ENCODE assay signal across 8 cellular contexts in genomic region chr16:588889-589657, GRCh38. TPM values are rescaled to one million over a fixed set of nuclear protein-coding genes. Genes with fewer than 3 reads are reported as not detected.
DNase-seq lines count a peak whose midpoint lies in the region; ATAC-seq and TF ChIP-seq lines count a peak whose summit lies in the region.

No MANE protein-coding gene starts in this region.

- in situ Hi-C loops in GM13977 (cut with MboI; ENCODE audit: low pct_unique_long_range_greater_than_20kb, low sequenced_read_pairs, unreplicated experiment) = no loop called here

- H3K4me1 Mint-ChIP-seq in T-cell = peaks cover 37 to 44% (median 44%) of the 10 kb centered on the region in 3 donors
- H3K4me1 Mint-ChIP-seq in progenitor cell of endocrine pancreas (ENCODE audit: low read depth) = peaks cover 22% of the 10 kb centered on the region

- DNase-seq in GM13977 (ENCODE audit: low spot score) (peak; percentile 95), NCI-H146 (lab: John Stamatoyannopoulos, UW) (peak; percentile 97), T-cell (peak; percentile 94 to 100 (median 97)), amniotic epithelial cell (ENCODE audit: low read depth) (peak; percentile 89), left cardiac atrium (peak; percentile 97), progenitor cell of endocrine pancreas (ENCODE audit: low spot score, unreplicated experiment) (peak; percentile 96), upper lobe of right lung (peak; percentile 99)

- H3K27ac Mint-ChIP-seq in T-cell (peak overlapping the region; percentile 98 to 100), progenitor cell of endocrine pancreas (peak overlapping the region; percentile 99)

- H3K9me3 Mint-ChIP-seq in T-cell (no peaks in the 10 kb centered on the region), progenitor cell of endocrine pancreas (ENCODE audit: low read depth) (no peaks in the 10 kb centered on the region)

- H3K4me3 Mint-ChIP-seq in T-cell (peak overlapping the region; percentile 87 to 97 (median 95)), progenitor cell of endocrine pancreas (ENCODE audit: low read depth) (peak overlapping the region; percentile 94)

- no peaks in the 10 kb centered on the region for H3K36me3 ChIP-seq in upper lobe of right lung

- H3K36me3 Mint-ChIP-seq in T-cell = no peaks in the 10 kb centered on the region
- peaks cover 3% of the 10 kb centered on the region for H3K36me3 Mint-ChIP-seq in progenitor cell of endocrine pancreas (ENCODE audit: insufficient read depth)

- peak; percentile 67 for ATAC-seq in HG02852 (IDR thresholded peaks at IDR 0.05; ENCODE audit: unreplicated experiment)
- peak; percentile 74 to 79 (median 76) for ATAC-seq in T-cell (replicated peaks in 1 of 4)
- ATAC-seq in left cardiac atrium = peak; percentile 87 to 92
- peak; percentile 81 for ATAC-seq in upper lobe of right lung

- TF ChIP-seq CTCF in GM13977 (IDR thresholded peaks at IDR 0.05; ENCODE audit: extremely low read depth, insufficient read depth, missing control alignments) (no peak), progenitor cell of endocrine pancreas (IDR thresholded peaks at IDR 0.05; ENCODE audit: unreplicated experiment) (no peak), upper lobe of right lung (IDR thresholded peaks at IDR 0.05) (no peak)

- peak overlapping the region; percentile 98 for H3K27ac ChIP-seq in upper lobe of right lung

- no peaks in the 10 kb centered on the region for H3K9me3 ChIP-seq in upper lobe of right lung

- H3K4me1 ChIP-seq in upper lobe of right lung = peaks cover 51% of the 10 kb centered on the region

- intact Hi-C loops in left cardiac atrium (cut with DNase I) = no loop called here
- intact Hi-C loops in upper lobe of right lung (cut with DNase I) = no loop called here

- POLR2A ChIA-PET in T-cell (lab: Charles Lee) = no interaction called here

- H3K27me3 Mint-ChIP-seq in T-cell (no peaks in the 10 kb centered on the region), progenitor cell of endocrine pancreas (peaks cover 12% of the 10 kb centered on the region)

- CTCF ChIA-PET in T-cell (lab: Charles Lee) = interaction anchor here in 1 of 2 donors (0.6 to 1.4 kb wide), 2 partner anchors 10 to 48 kb away, joined by 3 to 5 read pairs; partner anchors contain the start of gene METTL26

- no peaks in the 10 kb centered on the region for H3K27me3 ChIP-seq in upper lobe of right lung

- peak overlapping the region; percentile 95 for H3K4me3 ChIP-seq in upper lobe of right lung

RNA-seq across cellular contexts. Expression of gene RAB40C, which starts 0.8 kb away (rescaled TPM):
- total RNA-seq in T-cell (10 to 100 TPM; 14.1 to 28.0 (median 24.4) TPM), left cardiac atrium (10 to 100 TPM in 1 of 2 donors, 1 to 10 TPM in 1; 9.9 to 13.5 TPM), progenitor cell of endocrine pancreas (29.0 and 30.6 TPM in 2 replicates), upper lobe of right lung (47.6 TPM)

RNA-seq across cellular contexts. Expression of gene PIGQ, which starts 19.3 kb away (rescaled TPM):
- total RNA-seq in T-cell (10 to 100 TPM; 38.2 to 86.9 (median 63.1) TPM), left cardiac atrium (10 to 100 TPM; 19.1 to 21.3 TPM), progenitor cell of endocrine pancreas (109 TPM in 2 replicates), upper lobe of right lung (59.4 TPM)

RNA-seq across cellular contexts. Expression of gene NHLRC4, which starts 22.3 kb away (rescaled TPM):
- total RNA-seq in T-cell (1 to 10 TPM; 1.3 to 5.0 (median 3.6) TPM), left cardiac atrium (under 1 TPM; 0.10 to 0.97 TPM), progenitor cell of endocrine pancreas (0.51 and 1.4 TPM in 2 replicates), upper lobe of right lung (0.98 TPM)

RNA-seq across cellular contexts. Expression of gene PRR35, which starts 28.9 kb away (rescaled TPM):
- not detected for total RNA-seq in T-cell
- not detected for total RNA-seq in left cardiac atrium
- total RNA-seq in progenitor cell of endocrine pancreas = not detected in 2 replicates
- total RNA-seq in upper lobe of right lung = not detected

RNA-seq across cellular contexts. Expression of gene WFIKKN1, which starts 41.7 kb away (rescaled TPM):
- total RNA-seq in T-cell (1 to 10 TPM in 3 of 5 donors, under 1 TPM in 2; 0.15 to 1.5 (median 1.0) TPM), left cardiac atrium (under 1 TPM; 0.21 to 0.50 TPM), progenitor cell of endocrine pancreas (37.2 and 42.8 TPM in 2 replicates), upper lobe of right lung (1.5 TPM)

Comparison
In these comparisons a context has a peak if more than half of its experiments do, and no peak if none do; other contexts are left out.
1. Peak in every context shown above with its lines: DNase-seq, ATAC-seq, H3K4me3 ChIP-seq and H3K27ac ChIP-seq.